In the genomic region with DNA sequence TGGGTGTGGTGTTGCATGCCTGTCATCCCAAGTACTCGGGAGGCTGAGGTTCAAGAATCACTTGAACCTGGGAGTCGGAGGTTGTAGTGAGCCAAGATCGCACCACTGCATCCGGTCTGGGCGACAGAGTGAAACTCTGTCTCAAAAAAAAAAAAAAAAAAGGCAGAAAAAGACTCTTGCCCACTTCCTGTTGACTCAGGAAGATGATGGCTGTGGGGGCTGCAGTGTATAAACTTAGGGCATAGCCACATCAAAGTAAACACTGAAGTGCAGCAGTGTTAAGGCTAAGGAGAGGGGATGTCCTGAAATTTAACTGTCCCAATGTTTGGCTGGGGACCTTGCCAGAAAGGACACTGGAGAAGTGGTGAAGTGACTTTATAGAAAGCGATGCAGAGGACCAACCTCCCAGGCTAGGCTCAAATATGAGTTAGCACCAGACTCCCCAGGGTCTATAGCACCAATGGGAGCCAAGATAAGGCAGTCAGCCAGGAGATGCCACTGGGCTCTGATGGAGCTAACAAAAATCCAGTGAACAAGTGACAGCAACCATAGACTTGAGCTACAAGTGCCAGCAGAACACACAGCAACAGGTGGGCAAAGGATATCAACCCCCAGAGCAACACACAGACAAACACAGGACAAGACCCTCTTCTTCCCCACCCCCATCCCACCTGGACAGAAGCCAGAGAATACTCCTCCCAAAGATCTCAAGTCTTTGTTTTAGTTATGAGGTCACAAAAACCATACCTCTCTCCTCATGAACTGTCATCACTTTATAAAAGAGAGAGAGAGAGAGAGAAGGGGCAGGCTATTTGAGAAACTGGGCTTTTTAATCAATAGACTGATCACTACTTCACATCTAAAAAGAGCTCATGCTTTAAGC, we compare ENCODE assay signal across 8 cellular contexts. TPM values are rescaled to one million over a fixed set of nuclear protein-coding genes. Genes with fewer than 3 reads are reported as not detected.
DNase-seq lines count a peak whose midpoint lies in the region; ATAC-seq and TF ChIP-seq lines count a peak whose summit lies in the region.

No MANE protein-coding gene starts in this region.

- 62 to 65% methylated on average over 6 of the region's 6 CpGs for WGBS in sigmoid colon, 2 donors

- no peak overlapping the region for H3K27ac ChIP-seq in sigmoid colon

- ATAC-seq in GM19397 (IDR thresholded peaks at IDR 0.05; ENCODE audit: unreplicated experiment) (peak; percentile 80), HG03196 (IDR thresholded peaks at IDR 0.05; ENCODE audit: unreplicated experiment) (peak; percentile 89)

- peaks cover 0 to 4% (median 0%) of the 10 kb centered on the region in 4 donors for H3K4me1 ChIP-seq in sigmoid colon

- TF ChIP-seq CTCF in sigmoid colon (IDR thresholded peaks at IDR 0.05): no peak

- peak; percentile 30 for DNase-seq in activated CD8-positive, alpha-beta memory T cell treated with anti-CD3 and anti-CD28 coated beads, Interleukin-2, amount 50 U/mL, for 24 hours (ENCODE audit: extremely low read depth)
- DNase-seq in stimulated activated CD4-positive, alpha-beta T cell treated with anti-CD3 and anti-CD28 coated beads, Interleukin-2, amount 100 ng/mL, for 48 hours: peak; percentile 26 to 27
- DNase-seq in sigmoid colon: no peak
- no peak for DNase-seq in cardiac septum (ENCODE audit: low spot score)
- no peak for DNase-seq in cerebellar cortex (ENCODE audit: low spot score)
- DNase-seq in A172 (ENCODE audit: low spot score): no peak

- no peaks in the 10 kb centered on the region for H3K36me3 ChIP-seq in sigmoid colon

- intact Hi-C loops in sigmoid colon (cut with DNase I): no loop called here
- intact Hi-C loops in cardiac septum (cut with DNase I): no loop called here

- H3K4me3 ChIP-seq in sigmoid colon: no peak overlapping the region

- H3K27me3 ChIP-seq in sigmoid colon: no peaks in the 10 kb centered on the region

- TF ChIP-seq POLR2A in sigmoid colon (IDR thresholded peaks at IDR 0.05): no peak

- no peaks in the 10 kb centered on the region for H3K9me3 ChIP-seq in sigmoid colon

- TF ChIP-seq EP300 in sigmoid colon (IDR thresholded peaks at IDR 0.05): no peak

RNA-seq across cellular contexts. Expression of a gene that starts 28.0 kb away (rescaled TPM):
- total RNA-seq in sigmoid colon (10 to 100 TPM in 2 of 4 donors, 1 to 10 TPM in 2; 3.1 to 14.7 (median 7.5) TPM), cardiac septum (1.3 TPM)
- polyA plus RNA-seq in sigmoid colon: 1 to 10 TPM in 1 of 3 donors, under 1 TPM in 2; 0.60 to 5.2 (median 0.69) TPM
- total RNA-seq in A172 (2014; rRNA removed; shearing (Covaris generic)): 0.72 and 3.8 TPM in 2 replicates

Comparison
In these comparisons a context has a peak if more than half of its experiments do, and no peak if none do; other contexts are left out.
1. DNase-seq: peak in activated CD8-positive, alpha-beta memory T cell treated with anti-CD3 and anti-CD28 coated beads, Interleukin-2, amount 50 U/mL, for 24 hours (single experiment) and stimulated activated CD4-positive, alpha-beta T cell treated with anti-CD3 and anti-CD28 coated beads, Interleukin-2, amount 100 ng/mL, for 48 hours (2 of 2); none in sigmoid colon (single experiment), cardiac septum (single experiment), cerebellar cortex (single experiment) and A172 (single experiment).